In genomic region chr19:40811478-40812341, GRCh38 we compare ENCODE assay signal across 8 cellular contexts. TPM values are rescaled to one million over a fixed set of nuclear protein-coding genes. Genes with fewer than 3 reads are reported as not detected.
DNase-seq lines count a peak whose midpoint lies in the region; ATAC-seq, FAIRE-seq and TF ChIP-seq lines count a peak whose summit lies in the region.

No MANE protein-coding gene starts in this region.

- H3K27me3 Mint-ChIP-seq in CD4-positive, alpha-beta memory T cell = no peaks in the 10 kb centered on the region
- no peaks in the 10 kb centered on the region for H3K27me3 Mint-ChIP-seq in effector memory CD8-positive, alpha-beta T cell

- peaks cover 27 to 64% (median 40%) of the 10 kb centered on the region in 4 donors for H3K4me1 Mint-ChIP-seq in CD4-positive, alpha-beta memory T cell
- H3K4me1 Mint-ChIP-seq in effector memory CD8-positive, alpha-beta T cell (ENCODE audit: low read depth in 2 of 2) = peaks cover 48 to 50% of the 10 kb centered on the region in 2 donors

- H3K36me3 ChIP-seq in CD4-positive, alpha-beta memory T cell (ENCODE audit: insufficient read depth, low read length) = peaks cover 24% of the 10 kb centered on the region
- H3K36me3 ChIP-seq in OCI-LY7 (ENCODE audit: insufficient read depth, low read length) (peaks cover 33% of the 10 kb centered on the region), neuron (ENCODE audit: insufficient read depth, low read length) (peaks cover 24% of the 10 kb centered on the region)

- H3K4me3 Mint-ChIP-seq in CD4-positive, alpha-beta memory T cell = peak overlapping the region; percentile 89 to 97 (median 94)
- H3K4me3 Mint-ChIP-seq in effector memory CD8-positive, alpha-beta T cell = peak overlapping the region; percentile 89 to 90

- intact Hi-C loops in CD4-positive, alpha-beta memory T cell (cut with micrococcal nuclease) = no loop called here
- intact Hi-C loops in OCI-LY7 (cut with micrococcal nuclease; ENCODE audit: unreplicated experiment) = no loop called here

- no peaks in the 10 kb centered on the region for H3K27me3 ChIP-seq in CD4-positive, alpha-beta memory T cell (ENCODE audit: insufficient read depth, low read length)
- H3K27me3 ChIP-seq in neuron (ENCODE audit: insufficient read depth, low read length) = no peaks in the 10 kb centered on the region

- peaks cover 54% of the 10 kb centered on the region for H3K4me1 ChIP-seq in CD4-positive, alpha-beta memory T cell (ENCODE audit: insufficient read depth, low read length)
- H3K4me1 ChIP-seq in OCI-LY7 (ENCODE audit: insufficient read depth, low read length, poor library complexity, severe bottlenecking) (peaks cover 17% of the 10 kb centered on the region), neuron (ENCODE audit: insufficient read depth, low read length) (peaks cover 10% of the 10 kb centered on the region)

- peak overlapping the region; percentile 38 for H3K27ac ChIP-seq in CD4-positive, alpha-beta memory T cell (ENCODE audit: low read depth, low read length)
- H3K27ac ChIP-seq in OCI-LY7 (ENCODE audit: low read depth, low read length, poor library complexity, severe bottlenecking) = no peak overlapping the region

- no peaks in the 10 kb centered on the region for H3K9me3 ChIP-seq in CD4-positive, alpha-beta memory T cell (ENCODE audit: control insufficient read depth in 1 of 2, low read length in 2 of 2)
- H3K9me3 ChIP-seq in OCI-LY7 (ENCODE audit: low read length) = no peaks in the 10 kb centered on the region
- H3K9me3 ChIP-seq in neuron (ENCODE audit: low read length) = no peaks in the 10 kb centered on the region

- no peaks in the 10 kb centered on the region for H3K9me2 ChIP-seq in OCI-LY7 (ENCODE audit: insufficient read depth, low read length)

- H4K20me1 ChIP-seq in OCI-LY7 (ENCODE audit: insufficient read depth, low read length) = peaks cover 5% of the 10 kb centered on the region; the same call in 1 of the 2 replicates

- peak overlapping the region; percentile 43 to 95 (median 86) for H3K27ac Mint-ChIP-seq in CD4-positive, alpha-beta memory T cell
- H3K27ac Mint-ChIP-seq in effector memory CD8-positive, alpha-beta T cell = peak overlapping the region; percentile 69 to 100

- BruUV-seq in OCI-LY7 (replicated peaks; lab: Mats Ljungman, UMichigan) = no TSS peak

- H3K79me2 ChIP-seq in OCI-LY7 (ENCODE audit: insufficient read depth, low read depth, low read length) = no peaks in the 10 kb centered on the region

- peak overlapping the region in 1 of 2 donors; percentile 41 for H3K4me3 ChIP-seq in CD4-positive, alpha-beta memory T cell (ENCODE audit: low read length in 2 of 2)
- H3K4me3 ChIP-seq in OCI-LY7 (ENCODE audit: low read depth, low read length, poor library complexity, severe bottlenecking) (no peak overlapping the region), neuron (ENCODE audit: low read length) (peak overlapping the region; percentile 18)

- no peak for DNase-seq in CD4-positive, alpha-beta memory T cell
- DNase-seq in OCI-LY7 (ENCODE audit: low spot score) (no peak), hippocampal formation (lab: John Stamatoyannopoulos, UW) (no peak), HTR-8/SVneo (ENCODE audit: insufficient read length, low spot score) (no peak)
- no peak for DNase-seq in effector memory CD8-positive, alpha-beta T cell

- H3K36me3 Mint-ChIP-seq in CD4-positive, alpha-beta memory T cell = peaks cover 13 to 26% of the 10 kb centered on the region in 2 donors
- H3K36me3 Mint-ChIP-seq in effector memory CD8-positive, alpha-beta T cell (ENCODE audit: insufficient read depth) = peaks cover 58% of the 10 kb centered on the region

- H3K9me3 Mint-ChIP-seq in CD4-positive, alpha-beta memory T cell = peaks cover 0 to 1% (median 0%) of the 10 kb centered on the region in 8 donors
- H3K9me3 Mint-ChIP-seq in effector memory CD8-positive, alpha-beta T cell = no peaks in the 10 kb centered on the region

- H2AFZ ChIP-seq in OCI-LY7 (ENCODE audit: low read length) = no peak overlapping the region
- no peak overlapping the region for H2AFZ ChIP-seq in neuron (ENCODE audit: low read depth, low read length)

- TF ChIP-seq CTCF in OCI-LY7 (conservative IDR thresholded peaks at IDR 0.05; ENCODE audit: low read length) = no peak

- H3K4me2 ChIP-seq in OCI-LY7 (ENCODE audit: low read length) = peak overlapping the region; percentile 57; the same call in 1 of the 2 replicates

- POLR2A ChIA-PET in CD4-positive, alpha-beta memory T cell (lab: Charles Lee; ENCODE audit: partially characterized antibody) = interaction anchor here (0.6 to 2.9 kb wide), 9 partner anchors 7 to 154 kb away, joined by 3 to 15 read pairs (median 4); partner anchors contain the start of genes COQ8B, EGLN2, ITPKC and RAB4B
- POLR2A ChIA-PET in OCI-LY7 (lab: Charles Lee) = no interaction called here

- no peak for FAIRE-seq in HTR-8/SVneo (lab: Jason Lieb, UNC)

- CTCF ChIA-PET in CD4-positive, alpha-beta memory T cell (lab: Charles Lee; ENCODE audit: partially characterized antibody) = interaction anchor here (0.7 to 1.4 kb wide), 3 partner anchors 8 to 35 kb away, joined by 3 to 5 read pairs (median 5); no protein-coding TSS in a partner anchor
- CTCF ChIA-PET in OCI-LY7 (lab: Charles Lee; ENCODE audit: unreplicated experiment) = no interaction called here

- ATAC-seq in effector memory CD8-positive, alpha-beta T cell (replicated peaks) = no peak
- ATAC-seq in HG03139 (IDR thresholded peaks at IDR 0.05; ENCODE audit: unreplicated experiment) = no peak
- no peak for ATAC-seq in GM21529 (IDR thresholded peaks at IDR 0.05; ENCODE audit: unreplicated experiment)

RNA-seq across cellular contexts. Expression of gene EGLN2, which starts 12.7 kb away (rescaled TPM):
- 100 to 1,000 TPM; 203 to 219 TPM for total RNA-seq in CD4-positive, alpha-beta memory T cell
- polyA plus RNA-seq in CD4-positive, alpha-beta memory T cell = 100 to 1,000 TPM; 141 to 207 TPM
- 76.1 and 81.6 TPM in 2 replicates for total RNA-seq in OCI-LY7 (2014; rRNA removed; shearing (Covaris generic))
- 87.9 and 90.8 TPM in 2 replicates for total RNA-seq in OCI-LY7 (2022)

RNA-seq across cellular contexts. Expression of gene RAB4B, which starts 33.7 kb away (rescaled TPM):
- 10 to 100 TPM; 53.5 to 55.0 TPM for total RNA-seq in CD4-positive, alpha-beta memory T cell
- 10 to 100 TPM; 67.3 to 69.8 TPM for polyA plus RNA-seq in CD4-positive, alpha-beta memory T cell
- total RNA-seq in OCI-LY7 (2014; rRNA removed; shearing (Covaris generic)) = 32.2 and 37.1 TPM in 2 replicates
- total RNA-seq in OCI-LY7 (2022) = 51.3 and 56.3 TPM in 2 replicates

RNA-seq across cellular contexts. Expression of gene MIA, which starts 36.4 kb away (rescaled TPM):
- total RNA-seq in CD4-positive, alpha-beta memory T cell = 10 to 100 TPM; 11.2 to 11.4 TPM
- polyA plus RNA-seq in CD4-positive, alpha-beta memory T cell = not detected
- not detected in 2 replicates for total RNA-seq in OCI-LY7 (2014; rRNA removed; shearing (Covaris generic))
- not detected in 2 replicates for total RNA-seq in OCI-LY7 (2022)

RNA-seq across cellular contexts. Expression of gene CYP2A6, which starts 38.5 kb away (rescaled TPM):
- total RNA-seq in CD4-positive, alpha-beta memory T cell = under 1 TPM in 1 of 2 experiments, not detected in 1; 0.23 TPM
- polyA plus RNA-seq in CD4-positive, alpha-beta memory T cell = not detected
- total RNA-seq in OCI-LY7 (2014; rRNA removed; shearing (Covaris generic)) = not detected in 2 replicates
- not detected in 2 replicates for total RNA-seq in OCI-LY7 (2022)

Comparison
In these comparisons a context has a peak if more than half of its experiments do, and no peak if none do; other contexts are left out.
1. RNA of gene MIA, which starts 36.4 kb away (total RNA-seq): 11.2 to 11.4 TPM in CD4-positive, alpha-beta memory T cell; not detected in OCI-LY7; every median in the first group is over 4 times any median in the second.